Comparison of ENCODE assay signal across 32 cellular contexts in genomic region chr2:114218368-114218767, GRCh38.
"Had no signal": no experiment of that assay in that cellular context is flagged by ENCODE, and none has a peak within 500 bp of the region (broad histone marks: within the 10 kb centered on the region; RNA-seq: fewer than 3 reads in every experiment).

No MANE protein-coding gene starts in this region.

- DNase-seq: activated B cell treated with CpG ODN at 0.5 μM for 24 hours; activated CD4-positive, alpha-beta memory T cell treated with anti-CD3 and anti-CD28 coated beads for 36 hours; activated CD4-positive, alpha-beta T cell treated with anti-CD3 and anti-CD28 coated beads for 4 hours; activated CD4-positive, alpha-beta T cell treated with anti-CD3 and anti-CD28 coated beads, Interleukin-2, amount 50 U/mL, for 1 hour; activated CD4-positive, CD25-positive, alpha-beta regulatory T cell treated with anti-CD3 and anti-CD28 coated beads, Interleukin-2, amount 50 U/mL, for 72 hours; activated CD8-positive, alpha-beta memory T cell treated with anti-CD3 and anti-CD28 coated beads, Interleukin-2, amount 50 U/mL, for 4 hours; activated gamma-delta T cell treated with Interleukin-2 at 50 U/mL for 16 hours; activated naive CD4-positive, alpha-beta T cell treated with anti-CD3 and anti-CD28 coated beads for 36 hours; activated T-cell treated with anti-CD3 and anti-CD28 coated beads for 4 hours; activated T-cell treated with anti-CD3 and anti-CD28 coated beads, Interleukin-2, amount 50 U/mL, for 4 hours; adrenal gland; body of pancreas; NCI-H1105; NCI-H1417 treated with DMSO at 0.1 percent for 48 hours; NCI-H1930; NCI-H2081 treated with DMSO at 0.1 percent for 48 hours; NCI-H345; NCI-H524 treated with DMSO at 0.1 percent for 48 hours; NK-92 treated with Interleukin-12 subunit alpha and Interleukin-12 subunit beta, amount 100 ng/mL, for 24 hours; PC-3; Peyer's patch; RPMI8226 had no signal

- FAIRE-seq: astrocyte, K562, TTC549 had no signal

- ATAC-seq: activated naive CD4-positive, alpha-beta T cell treated with anti-CD3 and anti-CD28 coated beads, Interleukin-2, amount 50 U/mL, for 72 hours; activated T-cell treated with anti-CD3 and anti-CD28 coated beads, Interleukin-2, amount 50 U/mL, for 4 hours; body of pancreas; K562; PC-3; Right ventricle myocardium inferior had no signal

- H3K9me3 ChIP-seq: adrenal gland, body of pancreas, breast epithelium, Peyer's patch had no signal

- H3K36me3 Mint-ChIP-seq: activated CD4-positive, alpha-beta memory T cell treated with anti-CD3 and anti-CD28 coated beads for 36 hours; activated naive CD4-positive, alpha-beta T cell treated with anti-CD3 and anti-CD28 coated beads, Interleukin-2, amount 50 U/mL, for 72 hours had no signal

- H3K27me3 ChIP-seq: adrenal gland, body of pancreas, breast epithelium, Peyer's patch had no signal

- H3K4me1 Mint-ChIP-seq: activated B cell treated with CpG ODN at 0.5 μM for 24 hours had no signal

- H3K4me1 ChIP-seq: body of pancreas, breast epithelium, Peyer's patch had no signal

- H3K4me3 ChIP-seq: adrenal gland, body of pancreas, breast epithelium, K562, Peyer's patch, SK-N-MC had no signal

- H3K9me3 Mint-ChIP-seq: activated B cell treated with CpG ODN at 0.5 μM for 24 hours; activated CD4-positive, alpha-beta memory T cell treated with anti-CD3 and anti-CD28 coated beads for 36 hours; activated naive CD4-positive, alpha-beta T cell treated with anti-CD3 and anti-CD28 coated beads for 36 hours; activated naive CD4-positive, alpha-beta T cell treated with anti-CD3 and anti-CD28 coated beads, Interleukin-2, amount 50 U/mL, for 72 hours; activated T-cell treated with anti-CD3 and anti-CD28 coated beads, Interleukin-2, amount 50 U/mL, for 4 hours; activated T-helper 1 cell treated with anti-CD3 and anti-CD28 coated beads, Interleukin-12 subunit alpha, Interleukin-12 subunit beta, Interleukin-2, Interleukin-4 antibody, amounts not matched to agents 30 ng/mL and 10 ng/mL and 1 ng/mL, durations not matched to agents 14 hours and 24 hours and 36 hours; T-helper 1 cell treated with Interleukin-12 subunit alpha and Interleukin-12 subunit beta and Interleukin-4 antibody, amounts not matched to agents 30 μg/mL and 1 μg/mL, for 36 hours; T-helper 2 cell treated with Interferon-gamma antibody and Interleukin-4, amounts not matched to agents 5 μg/mL and 100 μg/mL, for 36 hours had no signal

- H3K27ac ChIP-seq: adrenal gland, body of pancreas, breast epithelium, Peyer's patch, SK-N-MC had no signal

- H3K36me3 ChIP-seq: adrenal gland, breast epithelium, Peyer's patch had no signal

- H3K27ac Mint-ChIP-seq: activated B cell treated with CpG ODN at 0.5 μM for 24 hours; activated CD4-positive, alpha-beta memory T cell treated with anti-CD3 and anti-CD28 coated beads for 36 hours; activated naive CD4-positive, alpha-beta T cell treated with anti-CD3 and anti-CD28 coated beads for 36 hours; activated naive CD4-positive, alpha-beta T cell treated with anti-CD3 and anti-CD28 coated beads, Interleukin-2, amount 50 U/mL, for 72 hours; activated T-helper 1 cell treated with anti-CD3 and anti-CD28 coated beads, Interleukin-12 subunit alpha, Interleukin-12 subunit beta, Interleukin-2, Interleukin-4 antibody, amounts not matched to agents 30 ng/mL and 10 ng/mL and 1 ng/mL, durations not matched to agents 14 hours and 24 hours and 36 hours; T-helper 1 cell treated with Interleukin-12 subunit alpha and Interleukin-12 subunit beta and Interleukin-4 antibody, amounts not matched to agents 30 μg/mL and 1 μg/mL, for 36 hours; T-helper 2 cell treated with Interferon-gamma antibody and Interleukin-4, amounts not matched to agents 5 μg/mL and 100 μg/mL, for 36 hours had no signal

- H3K4me3 Mint-ChIP-seq: activated B cell treated with CpG ODN at 0.5 μM for 24 hours; activated CD4-positive, alpha-beta memory T cell treated with anti-CD3 and anti-CD28 coated beads for 36 hours; activated naive CD4-positive, alpha-beta T cell treated with anti-CD3 and anti-CD28 coated beads for 36 hours; activated T-cell treated with anti-CD3 and anti-CD28 coated beads, Interleukin-2, amount 50 U/mL, for 4 hours; activated T-helper 1 cell treated with anti-CD3 and anti-CD28 coated beads, Interleukin-12 subunit alpha, Interleukin-12 subunit beta, Interleukin-2, Interleukin-4 antibody, amounts not matched to agents 30 ng/mL and 10 ng/mL and 1 ng/mL, durations not matched to agents 14 hours and 24 hours and 36 hours; T-helper 1 cell treated with Interleukin-12 subunit alpha and Interleukin-12 subunit beta and Interleukin-4 antibody, amounts not matched to agents 30 μg/mL and 1 μg/mL, for 36 hours; T-helper 2 cell treated with Interferon-gamma antibody and Interleukin-4, amounts not matched to agents 5 μg/mL and 100 μg/mL, for 36 hours had no signal
